ENCODE assay signal across 17 cellular contexts in genomic region chr11:71281901-71282300, GRCh38. TPM values are rescaled to one million over a fixed set of nuclear protein-coding genes. Genes with fewer than 3 reads are reported as not detected.
DNase-seq lines count a peak whose midpoint lies in the region; ATAC-seq and TF ChIP-seq lines count a peak whose summit lies in the region.
"Had no signal": no experiment of that assay in that cellular context is flagged by ENCODE, and none has a peak within 500 bp of the region (broad histone marks: within the 10 kb centered on the region; RNA-seq: fewer than 3 reads in every experiment).

No MANE protein-coding gene starts in this region.

- no peak overlapping the region for H3K27ac Mint-ChIP-seq in activated CD8-positive, alpha-beta memory T cell treated with anti-CD3 and anti-CD28 coated beads, Interleukin-2, amount 10 ng/mL, durations not matched to agents 7 days and 5 days

- peak overlapping the region; percentile 25 for H2AFZ ChIP-seq in mammary epithelial cell (ENCODE audit: low read depth, low read length)

- H3K27ac ChIP-seq in mammary epithelial cell (ENCODE audit: insufficient read depth, low read depth, low read length) (peak overlapping the region; percentile 10), upper lobe of right lung (no peak overlapping the region), left lung (no peak overlapping the region)

- peaks cover 39% of the 10 kb centered on the region for H3K4me1 ChIP-seq in mammary epithelial cell (ENCODE audit: insufficient read depth, low read length)
- H3K4me1 ChIP-seq in upper lobe of right lung: no peaks in the 10 kb centered on the region
- H3K4me1 ChIP-seq in left lung: peaks cover 3 to 4% of the 10 kb centered on the region in 2 donors

- H3K9me3 ChIP-seq in mammary epithelial cell (replicated peaks; ENCODE audit: insufficient read depth, low read length) (no peaks in the 10 kb centered on the region), upper lobe of right lung (no peaks in the 10 kb centered on the region), left lung (no peaks in the 10 kb centered on the region)
- H3K9me3 ChIP-seq: Peyer's patch had no signal

- no peak overlapping the region for H3K9ac ChIP-seq in mammary epithelial cell (ENCODE audit: insufficient read depth, low read length)

- ATAC-seq in activated CD8-positive, alpha-beta memory T cell treated with anti-CD3 and anti-CD28 coated beads, Interleukin-2, amount 10 ng/mL, durations not matched to agents 7 days and 5 days: no peak
- ATAC-seq in upper lobe of right lung (no peak), omental fat pad (ENCODE audit: low FRiP score) (no peak), left lung (no peak)

- H4K20me1 ChIP-seq in mammary epithelial cell (ENCODE audit: insufficient read depth, low read length): no peaks in the 10 kb centered on the region

- 57% methylated on average over 6 of the region's 6 CpGs for WGBS in mammary epithelial cell (ENCODE audit: low coverage, missing lambda C conversion rate)

- in situ Hi-C loops in mammary epithelial cell (cut with MboI; ENCODE audit: low sequenced_read_pairs in 2 of 2): no loop called here

- H3K27me3 Mint-ChIP-seq in activated CD8-positive, alpha-beta memory T cell treated with anti-CD3 and anti-CD28 coated beads, Interleukin-2, amount 10 ng/mL, durations not matched to agents 7 days and 5 days: no peaks in the 10 kb centered on the region

- H3K36me3 Mint-ChIP-seq in activated CD8-positive, alpha-beta memory T cell treated with anti-CD3 and anti-CD28 coated beads, Interleukin-2, amount 10 ng/mL, durations not matched to agents 7 days and 5 days: no peaks in the 10 kb centered on the region
- H3K36me3 Mint-ChIP-seq: CD4-positive, CD25-positive, alpha-beta regulatory T cell had no signal

- H3K4me3 ChIP-seq in mammary epithelial cell (replicated peaks in 1 of 3; ENCODE audit: insufficient read depth in 1 of 3, low read depth in 2 of 3, low read length in 3 of 3): no peak overlapping the region
- no peak overlapping the region for H3K4me3 ChIP-seq in upper lobe of right lung
- no peak overlapping the region for H3K4me3 ChIP-seq in left lung
- H3K4me3 ChIP-seq: Peyer's patch had no signal

- BruUV-seq in mammary epithelial cell (replicated peaks; lab: Mats Ljungman, UMichigan): no TSS peak

- no peaks in the 10 kb centered on the region for H3K4me1 Mint-ChIP-seq in activated CD8-positive, alpha-beta memory T cell treated with anti-CD3 and anti-CD28 coated beads, Interleukin-2, amount 10 ng/mL, durations not matched to agents 7 days and 5 days
- H3K4me1 Mint-ChIP-seq: CD4-positive, CD25-positive, alpha-beta regulatory T cell had no signal

- intact Hi-C loops in mammary epithelial cell (cut with micrococcal nuclease) (no loop called here), upper lobe of right lung (cut with DNase I) (no loop called here), left lung (cut with DNase I) (no loop called here)

- no peaks in the 10 kb centered on the region for H3K36me3 ChIP-seq in mammary epithelial cell (ENCODE audit: insufficient read depth, low read length)
- H3K36me3 ChIP-seq in upper lobe of right lung: no peaks in the 10 kb centered on the region
- H3K36me3 ChIP-seq in left lung: no peaks in the 10 kb centered on the region
- H3K36me3 ChIP-seq: Peyer's patch had no signal

- dilution Hi-C loops in mammary epithelial cell (cut with HindIII; ENCODE audit: low sequenced_read_pairs): no loop called here

- no peak overlapping the region for H3K4me2 ChIP-seq in mammary epithelial cell (ENCODE audit: insufficient read depth, low read depth, low read length)

- no peak for TF ChIP-seq CTCF in mammary epithelial cell (conservative IDR thresholded peaks at IDR 0.05 in 1 of 2, IDR thresholded peaks at IDR 0.05 in 1 of 2; ENCODE audit: extremely low read depth in 1 of 2, insufficient read depth in 1 of 2, low read depth in 1 of 2, low read length in 2 of 2)
- TF ChIP-seq CTCF in upper lobe of right lung (IDR thresholded peaks at IDR 0.05): no peak
- no peak for TF ChIP-seq CTCF in omental fat pad (IDR thresholded peaks at IDR 0.05)
- no peak for TF ChIP-seq CTCF in left lung (IDR thresholded peaks at IDR 0.05)

- DNase-seq in activated CD8-positive, alpha-beta memory T cell treated with anti-CD3 and anti-CD28 coated beads, Interleukin-2, amount 10 ng/mL, durations not matched to agents 7 days and 5 days: peak; percentile 11
- DNase-seq in activated CD8-positive, alpha-beta memory T cell treated with anti-CD3 and anti-CD28 coated beads, Interleukin-2, amount 50 U/mL, for 48 hours: no peak
- no peak for DNase-seq in mammary epithelial cell
- peak; percentile 20 for DNase-seq in mesenteric fat pad (ENCODE audit: low spot score)
- peak; percentile 25 for DNase-seq in upper lobe of right lung
- no peak for DNase-seq in omental fat pad (ENCODE audit: low spot score)
- no peak for DNase-seq in KG1 (lab: John Stamatoyannopoulos, UW)
- DNase-seq in left lung: no peak
- DNase-seq: CD4-positive, CD25-positive, alpha-beta regulatory T cell; DND-41; GDM1; Karpas-422; NCI-H187 treated with DMSO at 0.1 percent for 48 hours; NCI-H2171; NCI-H774; Peyer's patch; SHP77 had no signal

- no peaks in the 10 kb centered on the region for H3K9me3 Mint-ChIP-seq in activated CD8-positive, alpha-beta memory T cell treated with anti-CD3 and anti-CD28 coated beads, Interleukin-2, amount 10 ng/mL, durations not matched to agents 7 days and 5 days (ENCODE audit: low read depth)

- no peak overlapping the region for H3K4me3 Mint-ChIP-seq in activated CD8-positive, alpha-beta memory T cell treated with anti-CD3 and anti-CD28 coated beads, Interleukin-2, amount 10 ng/mL, durations not matched to agents 7 days and 5 days
- H3K4me3 Mint-ChIP-seq: CD4-positive, CD25-positive, alpha-beta regulatory T cell had no signal

- H3K27me3 ChIP-seq in mammary epithelial cell (ENCODE audit: insufficient read depth, low read length) (no peaks in the 10 kb centered on the region), upper lobe of right lung (no peaks in the 10 kb centered on the region), left lung (no peaks in the 10 kb centered on the region)
- H3K27me3 ChIP-seq: Peyer's patch had no signal

- H3K79me2 ChIP-seq in mammary epithelial cell (ENCODE audit: insufficient read depth, low read length): no peaks in the 10 kb centered on the region

- CTCF ChIA-PET in activated CD8-positive, alpha-beta memory T cell treated with anti-CD3 and anti-CD28 coated beads, Interleukin-2, amount 10 ng/mL, durations not matched to agents 7 days and 5 days (lab: Charles Lee): no interaction called here
- CTCF ChIA-PET in mammary epithelial cell (lab: Charles Lee; ENCODE audit: low non-redundant PET): no interaction called here

RNA-seq across cellular contexts. Expression of gene SHANK2, which starts 29.5 kb away (rescaled TPM):
- total RNA-seq in activated CD8-positive, alpha-beta memory T cell treated with anti-CD3 and anti-CD28 coated beads, Interleukin-2, amount 10 ng/mL, durations not matched to agents 7 days and 5 days: not detected
- total RNA-seq in mammary epithelial cell: 10 to 100 TPM in 1 of 2 donors, 1 to 10 TPM in 1; 5.4 to 25.8 TPM
- 2.0 TPM for polyA plus RNA-seq in mammary epithelial cell
- polyA minus RNA-seq in mammary epithelial cell: 28.9 TPM
- 2.0 TPM for total RNA-seq in mesenteric fat pad
- 62.5 TPM for total RNA-seq in upper lobe of right lung
- total RNA-seq in omental fat pad: 1 to 10 TPM in 3 of 4 donors, under 1 TPM in 1; 0.82 to 9.6 (median 5.6) TPM
- 10 to 100 TPM; 33.2 to 44.0 TPM for total RNA-seq in left lung
- total RNA-seq: CD4-positive, CD25-positive, alpha-beta regulatory T cell had no signal
- polyA plus RNA-seq: CD4-positive, CD25-positive, alpha-beta regulatory T cell had no signal

Comparison
In these comparisons a context has a peak if more than half of its experiments do, and no peak if none do; other contexts are left out.
1. DNase-seq: peak in activated CD8-positive, alpha-beta memory T cell treated with anti-CD3 and anti-CD28 coated beads, Interleukin-2, amount 10 ng/mL, durations not matched to agents 7 days and 5 days (single experiment), mesenteric fat pad (single experiment) and upper lobe of right lung (single experiment); none in activated CD8-positive, alpha-beta memory T cell treated with anti-CD3 and anti-CD28 coated beads, Interleukin-2, amount 50 U/mL, for 48 hours (single experiment), mammary epithelial cell (single experiment), omental fat pad (single experiment), KG1 (single experiment) and left lung (0 of 2).